ENCODE assay signal across 1 cellular context in the genomic region with DNA sequence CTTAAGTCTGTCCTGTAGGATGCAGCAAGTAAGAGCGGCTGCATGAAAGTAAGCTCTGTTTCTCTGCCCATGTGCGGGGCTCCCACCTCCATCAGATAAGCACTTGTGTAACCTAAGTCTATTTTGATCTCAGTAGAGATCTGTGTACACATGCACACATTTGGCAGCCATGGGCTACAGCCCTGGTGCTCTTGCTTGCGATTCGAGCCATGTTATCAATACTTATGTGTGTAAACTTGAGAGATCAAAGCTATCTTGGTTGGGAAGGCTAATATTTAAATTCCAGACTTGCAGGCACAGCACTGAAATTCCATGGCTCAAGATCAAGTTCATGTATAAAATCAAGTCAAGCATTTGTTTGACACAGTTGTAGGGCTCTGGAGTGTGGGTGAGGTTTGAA.
A peak's percentile ranks its signal among the peaks of the same experiment; 100 is the strongest.
TF ChIP-seq lines count a peak whose summit lies in the region.

No MANE protein-coding gene starts in this region.

TF ChIP-seq in HepG2, 621 proteins besides CTCF, POLR2A, EP300 and RAD21 (continued from another document):
- TF ChIP-seq, protein P1, sequence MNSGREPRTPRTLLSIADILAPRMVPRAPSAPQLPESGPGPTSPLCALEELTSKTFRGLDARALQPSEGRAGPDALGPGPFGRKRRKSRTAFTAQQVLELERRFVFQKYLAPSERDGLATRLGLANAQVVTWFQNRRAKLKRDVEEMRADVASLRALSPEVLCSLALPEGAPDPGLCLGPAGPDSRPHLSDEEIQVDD (CRISPR knock-in tag; IDR thresholded peaks at IDR 0.05; ENCODE audit: borderline replicate concordance), result no peak
- peak; percentile 73; the same call in 1 of the 2 replicates for TF ChIP-seq RORA (CRISPR knock-in tag; IDR thresholded peaks at IDR 0.05)
- 0 out of 2 replicates have a peak, but pooled peaks have one; percentile 49 for TF ChIP-seq ARID2 (CRISPR knock-in tag; IDR thresholded peaks at IDR 0.05; ENCODE audit: borderline replicate concordance)
- TF ChIP-seq ZNF552 (CRISPR knock-in tag; IDR thresholded peaks at IDR 0.05; ENCODE audit: borderline replicate concordance), result no peak
- TF ChIP-seq, protein P2, sequence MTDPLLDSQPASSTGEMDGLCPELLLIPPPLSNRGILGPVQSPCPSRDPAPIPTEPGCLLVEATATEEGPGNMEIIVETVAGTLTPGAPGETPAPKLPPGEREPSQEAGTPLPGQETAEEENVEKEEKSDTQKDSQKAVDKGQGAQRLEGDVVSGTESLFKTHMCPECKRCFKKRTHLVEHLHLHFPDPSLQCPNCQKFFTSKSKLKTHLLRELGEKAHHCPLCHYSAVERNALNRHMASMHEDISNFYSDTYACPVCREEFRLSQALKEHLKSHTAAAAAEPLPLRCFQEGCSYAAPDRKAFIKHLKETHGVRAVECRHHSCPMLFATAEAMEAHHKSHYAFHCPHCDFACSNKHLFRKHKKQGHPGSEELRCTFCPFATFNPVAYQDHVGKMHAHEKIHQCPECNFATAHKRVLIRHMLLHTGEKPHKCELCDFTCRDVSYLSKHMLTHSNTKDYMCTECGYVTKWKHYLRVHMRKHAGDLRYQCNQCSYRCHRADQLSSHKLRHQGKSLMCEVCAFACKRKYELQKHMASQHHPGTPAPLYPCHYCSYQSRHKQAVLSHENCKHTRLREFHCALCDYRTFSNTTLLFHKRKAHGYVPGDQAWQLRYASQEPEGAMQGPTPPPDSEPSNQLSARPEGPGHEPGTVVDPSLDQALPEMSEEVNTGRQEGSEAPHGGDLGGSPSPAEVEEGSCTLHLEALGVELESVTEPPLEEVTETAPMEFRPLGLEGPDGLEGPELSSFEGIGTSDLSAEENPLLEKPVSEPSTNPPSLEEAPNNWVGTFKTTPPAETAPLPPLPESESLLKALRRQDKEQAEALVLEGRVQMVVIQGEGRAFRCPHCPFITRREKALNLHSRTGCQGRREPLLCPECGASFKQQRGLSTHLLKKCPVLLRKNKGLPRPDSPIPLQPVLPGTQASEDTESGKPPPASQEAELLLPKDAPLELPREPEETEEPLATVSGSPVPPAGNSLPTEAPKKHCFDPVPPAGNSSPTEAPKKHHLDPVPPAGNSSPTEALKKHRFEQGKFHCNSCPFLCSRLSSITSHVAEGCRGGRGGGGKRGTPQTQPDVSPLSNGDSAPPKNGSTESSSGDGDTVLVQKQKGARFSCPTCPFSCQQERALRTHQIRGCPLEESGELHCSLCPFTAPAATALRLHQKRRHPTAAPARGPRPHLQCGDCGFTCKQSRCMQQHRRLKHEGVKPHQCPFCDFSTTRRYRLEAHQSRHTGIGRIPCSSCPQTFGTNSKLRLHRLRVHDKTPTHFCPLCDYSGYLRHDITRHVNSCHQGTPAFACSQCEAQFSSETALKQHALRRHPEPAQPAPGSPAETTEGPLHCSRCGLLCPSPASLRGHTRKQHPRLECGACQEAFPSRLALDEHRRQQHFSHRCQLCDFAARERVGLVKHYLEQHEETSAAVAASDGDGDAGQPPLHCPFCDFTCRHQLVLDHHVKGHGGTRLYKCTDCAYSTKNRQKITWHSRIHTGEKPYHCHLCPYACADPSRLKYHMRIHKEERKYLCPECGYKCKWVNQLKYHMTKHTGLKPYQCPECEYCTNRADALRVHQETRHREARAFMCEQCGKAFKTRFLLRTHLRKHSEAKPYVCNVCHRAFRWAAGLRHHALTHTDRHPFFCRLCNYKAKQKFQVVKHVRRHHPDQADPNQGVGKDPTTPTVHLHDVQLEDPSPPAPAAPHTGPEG (CRISPR knock-in tag; IDR thresholded peaks at IDR 0.05), result peak; percentile 40; the same call in 1 of the 2 replicates
- TF ChIP-seq PPARG (CRISPR knock-in tag; conservative IDR thresholded peaks at IDR 0.05), result peak; percentile 74
- TF ChIP-seq, protein P3, sequence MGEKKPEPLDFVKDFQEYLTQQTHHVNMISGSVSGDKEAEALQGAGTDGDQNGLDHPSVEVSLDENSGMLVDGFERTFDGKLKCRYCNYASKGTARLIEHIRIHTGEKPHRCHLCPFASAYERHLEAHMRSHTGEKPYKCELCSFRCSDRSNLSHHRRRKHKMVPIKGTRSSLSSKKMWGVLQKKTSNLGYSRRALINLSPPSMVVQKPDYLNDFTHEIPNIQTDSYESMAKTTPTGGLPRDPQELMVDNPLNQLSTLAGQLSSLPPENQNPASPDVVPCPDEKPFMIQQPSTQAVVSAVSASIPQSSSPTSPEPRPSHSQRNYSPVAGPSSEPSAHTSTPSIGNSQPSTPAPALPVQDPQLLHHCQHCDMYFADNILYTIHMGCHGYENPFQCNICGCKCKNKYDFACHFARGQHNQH (CRISPR knock-in tag; IDR thresholded peaks at IDR 0.05), result peak; percentile 95; the same call in 1 of the 2 replicates
- TF ChIP-seq, protein P4, sequence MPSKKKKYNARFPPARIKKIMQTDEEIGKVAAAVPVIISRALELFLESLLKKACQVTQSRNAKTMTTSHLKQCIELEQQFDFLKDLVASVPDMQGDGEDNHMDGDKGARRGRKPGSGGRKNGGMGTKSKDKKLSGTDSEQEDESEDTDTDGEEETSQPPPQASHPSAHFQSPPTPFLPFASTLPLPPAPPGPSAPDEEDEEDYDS (CRISPR knock-in tag; IDR thresholded peaks at IDR 0.05), result peak; percentile 46; the same call in 1 of the 2 replicates
- 0 out of 2 replicates have a peak, but pooled peaks have one; percentile 76 for TF ChIP-seq TOE1 (CRISPR knock-in tag; IDR thresholded peaks at IDR 0.05)
- peak; percentile 76 for TF ChIP-seq RBAK (CRISPR knock-in tag; IDR thresholded peaks at IDR 0.05)
- peak; percentile 92 for TF ChIP-seq CREM (IDR thresholded peaks at IDR 0.05)
- TF ChIP-seq CREM (CRISPR knock-in tag; IDR thresholded peaks at IDR 0.05), result no peak
- peak; percentile 98 for TF ChIP-seq NCOA2 (CRISPR knock-in tag; IDR thresholded peaks at IDR 0.05)
- TF ChIP-seq NFE2L2 (IDR thresholded peaks at IDR 0.05; ENCODE audit: low read length), result no peak
- peak; percentile 77; the same call in 1 of the 2 replicates for TF ChIP-seq SP140L (CRISPR knock-in tag; IDR thresholded peaks at IDR 0.05; ENCODE audit: borderline replicate concordance)
- TF ChIP-seq, protein P5, sequence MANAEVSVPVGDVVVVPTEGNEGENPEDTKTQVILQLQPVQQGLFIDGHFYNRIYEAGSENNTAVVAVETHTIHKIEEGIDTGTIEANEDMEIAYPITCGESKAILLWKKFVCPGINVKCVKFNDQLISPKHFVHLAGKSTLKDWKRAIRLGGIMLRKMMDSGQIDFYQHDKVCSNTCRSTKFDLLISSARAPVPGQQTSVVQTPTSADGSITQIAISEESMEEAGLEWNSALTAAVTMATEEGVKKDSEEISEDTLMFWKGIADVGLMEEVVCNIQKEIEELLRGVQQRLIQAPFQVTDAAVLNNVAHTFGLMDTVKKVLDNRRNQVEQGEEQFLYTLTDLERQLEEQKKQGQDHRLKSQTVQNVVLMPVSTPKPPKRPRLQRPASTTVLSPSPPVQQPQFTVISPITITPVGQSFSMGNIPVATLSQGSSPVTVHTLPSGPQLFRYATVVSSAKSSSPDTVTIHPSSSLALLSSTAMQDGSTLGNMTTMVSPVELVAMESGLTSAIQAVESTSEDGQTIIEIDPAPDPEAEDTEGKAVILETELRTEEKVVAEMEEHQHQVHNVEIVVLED (CRISPR knock-in tag; IDR thresholded peaks at IDR 0.05; ENCODE audit: borderline replicate concordance), result peak; percentile 54; the same call in 1 of the 2 replicates
- TF ChIP-seq, protein P6, sequence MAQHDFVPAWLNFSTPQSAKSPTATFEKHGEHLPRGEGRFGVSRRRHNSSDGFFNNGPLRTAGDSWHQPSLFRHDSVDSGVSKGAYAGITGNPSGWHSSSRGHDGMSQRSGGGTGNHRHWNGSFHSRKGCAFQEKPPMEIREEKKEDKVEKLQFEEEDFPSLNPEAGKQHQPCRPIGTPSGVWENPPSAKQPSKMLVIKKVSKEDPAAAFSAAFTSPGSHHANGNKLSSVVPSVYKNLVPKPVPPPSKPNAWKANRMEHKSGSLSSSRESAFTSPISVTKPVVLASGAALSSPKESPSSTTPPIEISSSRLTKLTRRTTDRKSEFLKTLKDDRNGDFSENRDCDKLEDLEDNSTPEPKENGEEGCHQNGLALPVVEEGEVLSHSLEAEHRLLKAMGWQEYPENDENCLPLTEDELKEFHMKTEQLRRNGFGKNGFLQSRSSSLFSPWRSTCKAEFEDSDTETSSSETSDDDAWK (CRISPR knock-in tag; IDR thresholded peaks at IDR 0.05), result no peak
- TF ChIP-seq, protein P7, sequence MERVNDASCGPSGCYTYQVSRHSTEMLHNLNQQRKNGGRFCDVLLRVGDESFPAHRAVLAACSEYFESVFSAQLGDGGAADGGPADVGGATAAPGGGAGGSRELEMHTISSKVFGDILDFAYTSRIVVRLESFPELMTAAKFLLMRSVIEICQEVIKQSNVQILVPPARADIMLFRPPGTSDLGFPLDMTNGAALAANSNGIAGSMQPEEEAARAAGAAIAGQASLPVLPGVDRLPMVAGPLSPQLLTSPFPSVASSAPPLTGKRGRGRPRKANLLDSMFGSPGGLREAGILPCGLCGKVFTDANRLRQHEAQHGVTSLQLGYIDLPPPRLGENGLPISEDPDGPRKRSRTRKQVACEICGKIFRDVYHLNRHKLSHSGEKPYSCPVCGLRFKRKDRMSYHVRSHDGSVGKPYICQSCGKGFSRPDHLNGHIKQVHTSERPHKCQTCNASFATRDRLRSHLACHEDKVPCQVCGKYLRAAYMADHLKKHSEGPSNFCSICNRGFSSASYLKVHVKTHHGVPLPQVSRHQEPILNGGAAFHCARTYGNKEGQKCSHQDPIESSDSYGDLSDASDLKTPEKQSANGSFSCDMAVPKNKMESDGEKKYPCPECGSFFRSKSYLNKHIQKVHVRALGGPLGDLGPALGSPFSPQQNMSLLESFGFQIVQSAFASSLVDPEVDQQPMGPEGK (CRISPR knock-in tag; IDR thresholded peaks at IDR 0.05), result peak; percentile 74
- TF ChIP-seq NFKBIZ (CRISPR knock-in tag; IDR thresholded peaks at IDR 0.05), result peak; percentile 92
- peak; percentile 88 for TF ChIP-seq ZNF331 (CRISPR knock-in tag; IDR thresholded peaks at IDR 0.05)
- peak; percentile 44; the same call in 1 of the 2 replicates for TF ChIP-seq ZNF501 (CRISPR knock-in tag; IDR thresholded peaks at IDR 0.05)
- no peak for TF ChIP-seq U2AF2 (IDR thresholded peaks at IDR 0.05; ENCODE audit: low read depth, low read length)
- TF ChIP-seq, protein P8, sequence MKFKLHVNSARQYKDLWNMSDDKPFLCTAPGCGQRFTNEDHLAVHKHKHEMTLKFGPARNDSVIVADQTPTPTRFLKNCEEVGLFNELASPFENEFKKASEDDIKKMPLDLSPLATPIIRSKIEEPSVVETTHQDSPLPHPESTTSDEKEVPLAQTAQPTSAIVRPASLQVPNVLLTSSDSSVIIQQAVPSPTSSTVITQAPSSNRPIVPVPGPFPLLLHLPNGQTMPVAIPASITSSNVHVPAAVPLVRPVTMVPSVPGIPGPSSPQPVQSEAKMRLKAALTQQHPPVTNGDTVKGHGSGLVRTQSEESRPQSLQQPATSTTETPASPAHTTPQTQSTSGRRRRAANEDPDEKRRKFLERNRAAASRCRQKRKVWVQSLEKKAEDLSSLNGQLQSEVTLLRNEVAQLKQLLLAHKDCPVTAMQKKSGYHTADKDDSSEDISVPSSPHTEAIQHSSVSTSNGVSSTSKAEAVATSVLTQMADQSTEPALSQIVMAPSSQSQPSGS (CRISPR knock-in tag; IDR thresholded peaks at IDR 0.05), result peak; percentile 89; the same call in 1 of the 2 replicates
- no peak for TF ChIP-seq POLR2AphosphoS2 (IDR thresholded peaks at IDR 0.05; ENCODE audit: low read depth, low read length)
- no peak for TF ChIP-seq SRSF4 (IDR thresholded peaks at IDR 0.05; ENCODE audit: low read depth, low read length, poor library complexity, severe bottlenecking)
- TF ChIP-seq SATB2 (CRISPR knock-in tag; IDR thresholded peaks at IDR 0.05), result 0 out of 2 replicates have a peak, but pooled peaks have one; percentile 68
- peak; percentile 47; the same call in 1 of the 2 replicates for TF ChIP-seq ATF7-NPFF (CRISPR knock-in tag; IDR thresholded peaks at IDR 0.05; ENCODE audit: low read depth)
- peak; percentile 96 for TF ChIP-seq TEAD3 (CRISPR knock-in tag; optimal IDR thresholded peaks at IDR 0.05; ENCODE audit: borderline replicate concordance)
- peak; percentile 45 for TF ChIP-seq ZEB1 (IDR thresholded peaks at IDR 0.05; ENCODE audit: insufficient replicate concordance, low read depth)
- TF ChIP-seq, protein P9, sequence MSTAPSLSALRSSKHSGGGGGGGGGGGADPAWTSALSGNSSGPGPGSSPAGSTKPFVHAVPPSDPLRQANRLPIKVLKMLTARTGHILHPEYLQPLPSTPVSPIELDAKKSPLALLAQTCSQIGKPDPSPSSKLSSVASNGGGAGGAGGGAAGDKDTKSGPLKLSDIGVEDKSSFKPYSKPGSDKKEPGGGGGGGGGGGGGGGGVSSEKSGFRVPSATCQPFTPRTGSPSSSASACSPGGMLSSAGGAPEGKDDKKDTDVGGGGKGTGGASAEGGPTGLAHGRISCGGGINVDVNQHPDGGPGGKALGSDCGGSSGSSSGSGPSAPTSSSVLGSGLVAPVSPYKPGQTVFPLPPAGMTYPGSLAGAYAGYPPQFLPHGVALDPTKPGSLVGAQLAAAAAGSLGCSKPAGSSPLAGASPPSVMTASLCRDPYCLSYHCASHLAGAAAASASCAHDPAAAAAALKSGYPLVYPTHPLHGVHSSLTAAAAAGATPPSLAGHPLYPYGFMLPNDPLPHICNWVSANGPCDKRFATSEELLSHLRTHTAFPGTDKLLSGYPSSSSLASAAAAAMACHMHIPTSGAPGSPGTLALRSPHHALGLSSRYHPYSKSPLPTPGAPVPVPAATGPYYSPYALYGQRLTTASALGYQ (CRISPR knock-in tag; IDR thresholded peaks at IDR 0.05), result peak; percentile 100
- TF ChIP-seq, protein P10, sequence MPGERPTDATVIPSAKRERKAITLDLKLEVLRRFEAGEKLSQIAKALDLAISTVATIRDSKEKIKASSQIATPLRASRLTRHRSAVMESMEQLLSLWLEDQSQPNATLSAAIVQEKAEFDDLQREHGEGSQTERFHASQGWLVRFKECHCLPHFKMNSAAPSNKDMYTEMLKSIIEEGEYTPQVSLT (CRISPR knock-in tag; IDR thresholded peaks at IDR 0.05; ENCODE audit: borderline replicate concordance, low read depth), result no peak
- TF ChIP-seq, protein P11, sequence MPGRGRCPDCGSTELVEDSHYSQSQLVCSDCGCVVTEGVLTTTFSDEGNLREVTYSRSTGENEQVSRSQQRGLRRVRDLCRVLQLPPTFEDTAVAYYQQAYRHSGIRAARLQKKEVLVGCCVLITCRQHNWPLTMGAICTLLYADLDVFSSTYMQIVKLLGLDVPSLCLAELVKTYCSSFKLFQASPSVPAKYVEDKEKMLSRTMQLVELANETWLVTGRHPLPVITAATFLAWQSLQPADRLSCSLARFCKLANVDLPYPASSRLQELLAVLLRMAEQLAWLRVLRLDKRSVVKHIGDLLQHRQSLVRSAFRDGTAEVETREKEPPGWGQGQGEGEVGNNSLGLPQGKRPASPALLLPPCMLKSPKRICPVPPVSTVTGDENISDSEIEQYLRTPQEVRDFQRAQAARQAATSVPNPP (CRISPR knock-in tag; IDR thresholded peaks at IDR 0.05), result peak; percentile 70; the same call in 1 of the 2 replicates
- no peak for TF ChIP-seq DNMT3B (CRISPR knock-in tag; conservative IDR thresholded peaks at IDR 0.05)
- peak; percentile 89 for TF ChIP-seq ZNF264 (CRISPR knock-in tag; IDR thresholded peaks at IDR 0.05)
- TF ChIP-seq GATAD2A (CRISPR knock-in tag; IDR thresholded peaks at IDR 0.05), result peak; percentile 97
- no peak for TF ChIP-seq GLI4 (CRISPR knock-in tag; IDR thresholded peaks at IDR 0.05; ENCODE audit: borderline replicate concordance)
- TF ChIP-seq ZNF891 (CRISPR knock-in tag; IDR thresholded peaks at IDR 0.05), result no peak
- TF ChIP-seq ZMYM4 (CRISPR knock-in tag; IDR thresholded peaks at IDR 0.05), result peak; percentile 87
- TF ChIP-seq TCF7L2 (IDR thresholded peaks at IDR 0.05; ENCODE audit: low read depth, low read length), result peak; percentile 95
- TF ChIP-seq CENPX (CRISPR knock-in tag; IDR thresholded peaks at IDR 0.05), result no peak
- peak; percentile 19; the same call in 1 of the 2 replicates for TF ChIP-seq RFX1 (IDR thresholded peaks at IDR 0.05)
- peak; percentile 55; the same call in 1 of the 2 replicates for TF ChIP-seq ZNF652 (CRISPR knock-in tag; IDR thresholded peaks at IDR 0.05; ENCODE audit: borderline replicate concordance, low read depth)
